Comparison of ENCODE assay signal across 2 cellular contexts in genomic region chr12:87155616-87156015, GRCh38.
TF ChIP-seq lines count a peak whose summit lies in the region.

No MANE protein-coding gene starts in this region.

TF ChIP-seq in IMR-90, 13 proteins besides CTCF, POLR2A, EP300 and RAD21:
- TF ChIP-seq MAZ (IDR thresholded peaks at IDR 0.05; ENCODE audit: borderline replicate concordance, low read depth, low read length) (no peak), CEBPB (IDR thresholded peaks at IDR 0.05; ENCODE audit: low read depth, low read length) (peak; percentile 52)

TF ChIP-seq in HepG2, 621 proteins besides CTCF, POLR2A, EP300 and RAD21:
- TF ChIP-seq ZFYVE20 (CRISPR knock-in tag; IDR thresholded peaks at IDR 0.05; ENCODE audit: borderline replicate concordance, low read depth) (no peak), ZNF780A (CRISPR knock-in tag; IDR thresholded peaks at IDR 0.05) (no peak), AKAP8 (CRISPR knock-in tag; IDR thresholded peaks at IDR 0.05) (no peak), ONECUT2 (CRISPR knock-in tag; IDR thresholded peaks at IDR 0.05) (no peak), CEBPG (CRISPR knock-in tag; IDR thresholded peaks at IDR 0.05) (no peak), GLI4 (CRISPR knock-in tag; IDR thresholded peaks at IDR 0.05; ENCODE audit: borderline replicate concordance) (no peak), IRX3 (CRISPR knock-in tag; IDR thresholded peaks at IDR 0.05; ENCODE audit: borderline replicate concordance, low read depth) (no peak), HMGXB4 (CRISPR knock-in tag; IDR thresholded peaks at IDR 0.05; ENCODE audit: borderline replicate concordance in 1 of 2, low read depth in 1 of 2) (no peak), FLYWCH1 (CRISPR knock-in tag; IDR thresholded peaks at IDR 0.05) (no peak), UBTF (CRISPR knock-in tag; IDR thresholded peaks at IDR 0.05) (no peak), NCOR1 (IDR thresholded peaks at IDR 0.05; ENCODE audit: borderline replicate concordance, low read length) (no peak)
